In the genomic region with DNA sequence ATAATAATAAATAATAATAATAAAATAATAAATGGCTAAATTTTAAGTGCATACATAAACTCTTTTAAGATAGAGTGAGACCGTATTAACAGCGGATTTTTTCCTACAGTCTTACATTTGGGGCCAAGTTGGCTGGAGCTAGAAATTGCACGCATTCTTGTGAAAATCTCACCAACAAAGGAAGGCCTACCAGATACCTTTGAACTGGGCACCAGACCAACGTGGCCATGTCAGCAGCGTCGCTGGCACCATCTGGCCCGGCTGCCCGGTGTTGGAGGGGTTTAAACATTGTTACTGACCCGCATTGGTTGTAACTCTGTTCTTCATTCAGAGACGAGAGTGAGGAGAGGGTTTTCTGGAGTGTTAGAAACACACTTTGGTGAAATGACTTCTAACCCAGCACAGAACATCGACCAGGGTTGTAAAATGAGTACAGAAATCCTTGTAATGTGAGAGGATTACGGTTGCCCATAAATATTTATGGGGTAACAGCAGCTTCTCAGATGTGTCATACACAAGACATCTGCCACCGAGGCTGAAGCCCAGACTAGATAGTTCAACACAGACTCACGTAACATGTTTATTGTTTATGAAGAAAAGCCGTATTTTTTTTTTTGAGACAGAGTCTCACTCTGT, we compare ENCODE assay signal across 18 cellular contexts. TPM values are rescaled to one million over a fixed set of nuclear protein-coding genes. Genes with fewer than 3 reads are reported as not detected.
A peak's percentile ranks its signal among the peaks of the same experiment; 100 is the strongest.
DNase-seq lines count a peak whose midpoint lies in the region; ATAC-seq, FAIRE-seq and TF ChIP-seq lines count a peak whose summit lies in the region.
"Had no signal": no experiment of that assay in that cellular context is flagged by ENCODE, and none has a peak within 500 bp of the region (broad histone marks: within the 10 kb centered on the region; RNA-seq: fewer than 3 reads in every experiment).

No MANE protein-coding gene starts in this region.

- TF ChIP-seq CTCF in BJ (IDR thresholded peaks at IDR 0.05; ENCODE audit: insufficient read depth, low read depth, low read length) (no peak), astrocyte (IDR thresholded peaks at IDR 0.05; ENCODE audit: insufficient read depth, low read depth, low read length) (no peak), body of pancreas (IDR thresholded peaks at IDR 0.05) (no peak)

- H3K4me2 ChIP-seq in astrocyte (ENCODE audit: low read length), result peak overlapping the region; percentile 70

- H3K27me3 ChIP-seq in BJ (ENCODE audit: control insufficient read depth, insufficient read depth, low read length) (peaks cover 13% of the 10 kb centered on the region), astrocyte (ENCODE audit: insufficient read depth, low read length) (peaks cover 16% of the 10 kb centered on the region), body of pancreas (peaks cover 0 to 10% of the 10 kb centered on the region in 2 donors)

- peaks cover 35% of the 10 kb centered on the region for H3K27me3 Mint-ChIP-seq in astrocyte (ENCODE audit: low read depth, unreplicated experiment)

- H3K4me3 Mint-ChIP-seq in astrocyte (ENCODE audit: unreplicated experiment), result no peak overlapping the region
- H3K4me3 Mint-ChIP-seq: activated CD8-positive, alpha-beta T cell treated with anti-CD3 and anti-CD28 coated beads for 36 hours; activated naive CD4-positive, alpha-beta T cell treated with anti-CD3 and anti-CD28 coated beads, Interleukin-2, amount 50 U/mL, for 24 hours; CD4-positive, alpha-beta memory T cell; T-helper 1 cell treated with Interleukin-12 subunit alpha and Interleukin-12 subunit beta and Interleukin-4 antibody, amounts not matched to agents 30 μg/mL and 1 μg/mL, for 36 hours had no signal

- CTCF ChIA-PET in BJ (lab: Yijun Ruan, JAX), result interaction anchor here (0.6 to 1.8 kb wide), 7 partner anchors 13 to 276 kb away, joined by 3 to 6 read pairs (median 4); no protein-coding TSS in a partner anchor

- ATAC-seq in HG02763 (IDR thresholded peaks at IDR 0.05; ENCODE audit: unreplicated experiment) (no peak), body of pancreas (no peak), GM21423 (IDR thresholded peaks at IDR 0.05; ENCODE audit: unreplicated experiment) (no peak)
- ATAC-seq: activated CD8-positive, alpha-beta T cell treated with anti-CD3 and anti-CD28 coated beads for 36 hours; GM12878; sciatic nerve had no signal

- H3K36me3 Mint-ChIP-seq in astrocyte (ENCODE audit: low read depth, unreplicated experiment), result no peaks in the 10 kb centered on the region
- H3K36me3 Mint-ChIP-seq: activated naive CD4-positive, alpha-beta T cell treated with anti-CD3 and anti-CD28 coated beads, Interleukin-2, amount 50 U/mL, for 24 hours; CD4-positive, alpha-beta memory T cell had no signal

- FAIRE-seq in astrocyte (lab: Jason Lieb, UNC) (no peak), GM19239 (lab: Jason Lieb, UNC) (no peak)
- FAIRE-seq: GM12878 had no signal

- H3K27ac ChIP-seq in astrocyte (ENCODE audit: low read depth, low read length), result no peak overlapping the region
- no peak overlapping the region for H3K27ac ChIP-seq in body of pancreas
- H3K27ac ChIP-seq: dorsolateral prefrontal cortex had no signal

- no peak overlapping the region for H3K27ac Mint-ChIP-seq in astrocyte (ENCODE audit: unreplicated experiment)
- H3K27ac Mint-ChIP-seq: activated CD8-positive, alpha-beta T cell treated with anti-CD3 and anti-CD28 coated beads for 36 hours; activated naive CD4-positive, alpha-beta T cell treated with anti-CD3 and anti-CD28 coated beads, Interleukin-2, amount 50 U/mL, for 24 hours; CD4-positive, alpha-beta memory T cell; T-helper 1 cell treated with Interleukin-12 subunit alpha and Interleukin-12 subunit beta and Interleukin-4 antibody, amounts not matched to agents 30 μg/mL and 1 μg/mL, for 36 hours had no signal

- H3K4me1 Mint-ChIP-seq in astrocyte (ENCODE audit: low read depth, unreplicated experiment), result no peaks in the 10 kb centered on the region
- H3K4me1 Mint-ChIP-seq: activated naive CD4-positive, alpha-beta T cell treated with anti-CD3 and anti-CD28 coated beads, Interleukin-2, amount 50 U/mL, for 24 hours; CD4-positive, alpha-beta memory T cell had no signal

- no peaks in the 10 kb centered on the region for H4K20me1 ChIP-seq in astrocyte (ENCODE audit: insufficient read depth, low read length)

- no peak for TF ChIP-seq POLR2A in body of pancreas (IDR thresholded peaks at IDR 0.05)

- H3K79me2 ChIP-seq in astrocyte (ENCODE audit: insufficient read depth, low read length), result no peaks in the 10 kb centered on the region

- DNase-seq in BJ (ENCODE audit: low read depth), result peak; percentile 90
- DNase-seq in LHCN-M2 (ENCODE audit: low read depth), result peak; percentile 90
- peak; percentile 70 for DNase-seq in astrocyte (ENCODE audit: low read depth)
- DNase-seq in left kidney (ENCODE audit: low read depth, low spot score), result peak; percentile 63
- no peak for DNase-seq in body of pancreas
- no peak for DNase-seq in GM19239 (ENCODE audit: insufficient read length, low spot score)
- DNase-seq: activated CD8-positive, alpha-beta T cell treated with anti-CD3 and anti-CD28 coated beads for 36 hours; CD4-positive, alpha-beta memory T cell; NCI-H1417 treated with DMSO at 0.1 percent for 48 hours had no signal

- H3K9me3 Mint-ChIP-seq in astrocyte (ENCODE audit: unreplicated experiment), result no peaks in the 10 kb centered on the region
- H3K9me3 Mint-ChIP-seq: activated CD8-positive, alpha-beta T cell treated with anti-CD3 and anti-CD28 coated beads for 36 hours; activated naive CD4-positive, alpha-beta T cell treated with anti-CD3 and anti-CD28 coated beads, Interleukin-2, amount 50 U/mL, for 24 hours; CD4-positive, alpha-beta memory T cell; T-helper 1 cell treated with Interleukin-12 subunit alpha and Interleukin-12 subunit beta and Interleukin-4 antibody, amounts not matched to agents 30 μg/mL and 1 μg/mL, for 36 hours had no signal

- H2AFZ ChIP-seq in astrocyte (ENCODE audit: low read depth, low read length), result peak overlapping the region; percentile 47

- intact Hi-C loops in body of pancreas (cut with DNase I), result no loop called here

- H3K9me3 ChIP-seq in astrocyte (ENCODE audit: insufficient read depth, low read depth, low read length) (no peaks in the 10 kb centered on the region), body of pancreas (no peaks in the 10 kb centered on the region)

- H3K9ac ChIP-seq in astrocyte (ENCODE audit: low read length), result no peak overlapping the region

- POLR2A ChIA-PET in BJ (lab: Charles Lee), result no interaction called here

- H3K36me3 ChIP-seq in BJ (ENCODE audit: control insufficient read depth, insufficient read depth, low read length) (no peaks in the 10 kb centered on the region), astrocyte (ENCODE audit: insufficient read depth, low read length) (no peaks in the 10 kb centered on the region), body of pancreas (replicated peaks in 1 of 2; ENCODE audit: insufficient read depth in 1 of 2, low read depth in 2 of 2) (no peaks in the 10 kb centered on the region)

- WGBS in body of pancreas, 2 donors, result 52 to 61% methylated on average over 15 of the region's 15 CpGs

- H3K4me1 ChIP-seq in astrocyte (ENCODE audit: insufficient read depth, low read length) (peaks cover 10% of the 10 kb centered on the region), body of pancreas (no peaks in the 10 kb centered on the region)

- no peak overlapping the region for H3K4me3 ChIP-seq in BJ (ENCODE audit: low read depth, low read length)
- H3K4me3 ChIP-seq in astrocyte (ENCODE audit: insufficient read depth, low read depth, low read length), result no peak overlapping the region
- no peak overlapping the region for H3K4me3 ChIP-seq in body of pancreas
- H3K4me3 ChIP-seq: dorsolateral prefrontal cortex, GM12878 had no signal

RNA-seq across cellular contexts. Expression of a gene that starts 34.6 kb away (rescaled TPM):
- not detected in 2 replicates for polyA plus RNA-seq in BJ (2011; rRNA removed)
- polyA minus RNA-seq in BJ (2011; rRNA and poly(A)+ RNA removed), result not detected in 2 replicates
- not detected in 2 replicates for total RNA-seq in LHCN-M2 (2014; rRNA removed)
- not detected for polyA plus RNA-seq in LHCN-M2 (2012)
- total RNA-seq in astrocyte, result not detected in 2 replicates
- total RNA-seq in body of pancreas, result not detected
- total RNA-seq: activated CD8-positive, alpha-beta T cell treated with anti-CD3 and anti-CD28 coated beads for 36 hours; CD4-positive, alpha-beta memory T cell; dorsolateral prefrontal cortex; GM12878; mononuclear cell; sciatic nerve; ureter had no signal
- polyA plus RNA-seq: CD4-positive, alpha-beta memory T cell; GM12878 had no signal

RNA-seq across cellular contexts. Expression of a gene that starts 38.1 kb away (rescaled TPM):
- polyA plus RNA-seq in BJ (2011; rRNA removed), result 43.6 and 46.3 TPM in 2 replicates
- 11.3 and 20.2 TPM in 2 replicates for polyA minus RNA-seq in BJ (2011; rRNA and poly(A)+ RNA removed)
- total RNA-seq in LHCN-M2 (2014; rRNA removed) (20.5 and 25.3 TPM in 2 replicates), astrocyte (40.1 and 45.5 TPM in 2 replicates), body of pancreas (10 to 100 TPM; 15.6 to 17.8 TPM)
- 39.7 TPM for polyA plus RNA-seq in LHCN-M2 (2012)

Comparison
In these comparisons a context has a peak if more than half of its experiments do, and no peak if none do; other contexts are left out.
1. DNase-seq: peak in BJ (single experiment), LHCN-M2 (single experiment), astrocyte (single experiment) and left kidney (single experiment); none in body of pancreas (0 of 4) and GM19239 (single experiment).